Comparison of ENCODE assay signal across 17 cellular contexts in genomic region chr3:99783009-99783573, GRCh38. TPM values are rescaled to one million over a fixed set of nuclear protein-coding genes. Genes with fewer than 3 reads are reported as not detected.
DNase-seq lines count a peak whose midpoint lies in the region; ATAC-seq and TF ChIP-seq lines count a peak whose summit lies in the region.
"Had no signal": no experiment of that assay in that cellular context is flagged by ENCODE, and none has a peak within 500 bp of the region (broad histone marks: within the 10 kb centered on the region; RNA-seq: fewer than 3 reads in every experiment).

No MANE protein-coding gene starts in this region.

- in situ Hi-C loops in mammary epithelial cell (cut with MboI; ENCODE audit: low sequenced_read_pairs in 2 of 2), result no loop called here

- BruUV-seq in mammary epithelial cell (replicated peaks; lab: Mats Ljungman, UMichigan), result no TSS peak

- no peak overlapping the region for H3K9ac ChIP-seq in mammary epithelial cell (ENCODE audit: insufficient read depth, low read length)

- peaks cover 11% of the 10 kb centered on the region for H3K4me1 ChIP-seq in mammary epithelial cell (ENCODE audit: insufficient read depth, low read length)
- H3K4me1 ChIP-seq: vagina had no signal

- no peaks in the 10 kb centered on the region for H3K79me2 ChIP-seq in mammary epithelial cell (ENCODE audit: insufficient read depth, low read length)

- H3K36me3 Mint-ChIP-seq in activated T-helper 17 cell treated with anti-CD3 and anti-CD28 coated beads, Interleukin-2, amount 50 U/mL, for 72 hours (ENCODE audit: low read depth), result no peaks in the 10 kb centered on the region

- no peak overlapping the region for H3K4me3 Mint-ChIP-seq in activated T-helper 17 cell treated with anti-CD3 and anti-CD28 coated beads, Interleukin-2, amount 50 U/mL, for 72 hours
- H3K4me3 Mint-ChIP-seq: activated CD4-positive, alpha-beta memory T cell treated with anti-CD3 and anti-CD28 coated beads, Interleukin-2, amount 10 ng/mL, durations not matched to agents 7 days and 5 days had no signal

- intact Hi-C loops in mammary epithelial cell (cut with micrococcal nuclease), result no loop called here

- no peaks in the 10 kb centered on the region for H3K4me1 Mint-ChIP-seq in activated T-helper 17 cell treated with anti-CD3 and anti-CD28 coated beads, Interleukin-2, amount 50 U/mL, for 72 hours
- H3K4me1 Mint-ChIP-seq: activated CD4-positive, alpha-beta memory T cell treated with anti-CD3 and anti-CD28 coated beads, Interleukin-2, amount 10 ng/mL, durations not matched to agents 7 days and 5 days had no signal

- TF ChIP-seq CTCF in AG09309 (IDR thresholded peaks at IDR 0.05; ENCODE audit: control insufficient read depth, insufficient read depth, low read depth, low read length, missing control alignments) (no peak), mammary epithelial cell (conservative IDR thresholded peaks at IDR 0.05 in 1 of 2, IDR thresholded peaks at IDR 0.05 in 1 of 2; ENCODE audit: extremely low read depth in 1 of 2, insufficient read depth in 1 of 2, low read depth in 1 of 2, low read length in 2 of 2) (no peak)

- H3K9me3 Mint-ChIP-seq in activated T-helper 17 cell treated with anti-CD3 and anti-CD28 coated beads, Interleukin-2, amount 50 U/mL, for 72 hours, result no peaks in the 10 kb centered on the region
- H3K9me3 Mint-ChIP-seq: activated CD4-positive, alpha-beta memory T cell treated with anti-CD3 and anti-CD28 coated beads, Interleukin-2, amount 10 ng/mL, durations not matched to agents 7 days and 5 days had no signal

- H3K4me3 ChIP-seq in AG09309 (ENCODE audit: control insufficient read depth, low read depth, low read length) (no peak overlapping the region), mammary epithelial cell (replicated peaks in 1 of 3; ENCODE audit: insufficient read depth in 1 of 3, low read depth in 2 of 3, low read length in 3 of 3) (no peak overlapping the region)
- H3K4me3 ChIP-seq: vagina had no signal

- WGBS in mammary epithelial cell (ENCODE audit: low coverage, missing lambda C conversion rate), result 40% methylated on average over 5 of the region's 5 CpGs

- H3K36me3 ChIP-seq in mammary epithelial cell (ENCODE audit: insufficient read depth, low read length), result no peaks in the 10 kb centered on the region
- H3K36me3 ChIP-seq: vagina had no signal

- no peak overlapping the region for H2AFZ ChIP-seq in mammary epithelial cell (ENCODE audit: low read depth, low read length)

- H3K27ac ChIP-seq in mammary epithelial cell (ENCODE audit: insufficient read depth, low read depth, low read length), result no peak overlapping the region
- H3K27ac ChIP-seq: C4-2B, vagina had no signal

- H4K20me1 ChIP-seq in mammary epithelial cell (ENCODE audit: insufficient read depth, low read length), result no peaks in the 10 kb centered on the region

- no peak for ATAC-seq in activated T-helper 17 cell treated with anti-CD3 and anti-CD28 coated beads, Interleukin-2, amount 50 U/mL, for 72 hours (replicated peaks)
- no peak for ATAC-seq in GM18498 (IDR thresholded peaks at IDR 0.05; ENCODE audit: unreplicated experiment)
- ATAC-seq: left ventricle myocardium superior had no signal

- H3K27me3 ChIP-seq in mammary epithelial cell (ENCODE audit: insufficient read depth, low read length), result no peaks in the 10 kb centered on the region
- H3K27me3 ChIP-seq: vagina had no signal

- CTCF ChIA-PET in mammary epithelial cell (lab: Charles Lee; ENCODE audit: low non-redundant PET), result no interaction called here

- H3K27ac Mint-ChIP-seq in activated T-helper 17 cell treated with anti-CD3 and anti-CD28 coated beads, Interleukin-2, amount 50 U/mL, for 72 hours, result no peak overlapping the region
- H3K27ac Mint-ChIP-seq: activated CD4-positive, alpha-beta memory T cell treated with anti-CD3 and anti-CD28 coated beads, Interleukin-2, amount 10 ng/mL, durations not matched to agents 7 days and 5 days had no signal

- H3K9me3 ChIP-seq in mammary epithelial cell (replicated peaks; ENCODE audit: insufficient read depth, low read length), result no peaks in the 10 kb centered on the region
- H3K9me3 ChIP-seq: vagina had no signal

- peaks cover 22% of the 10 kb centered on the region for H3K27me3 Mint-ChIP-seq in activated T-helper 17 cell treated with anti-CD3 and anti-CD28 coated beads, Interleukin-2, amount 50 U/mL, for 72 hours

- peak; percentile 86 for DNase-seq in AG09309 (ENCODE audit: low read depth)
- peak; percentile 78 for DNase-seq in HT1080 (ENCODE audit: low read depth)
- DNase-seq in mammary epithelial cell, result peak; percentile 77
- peak; percentile 67 for DNase-seq in left kidney (ENCODE audit: low read depth, low spot score)
- DNase-seq in NK-92 treated with Interleukin-12 subunit alpha and Interleukin-12 subunit beta, amount 100 ng/mL, for 24 hours (lab: John Stamatoyannopoulos, UW), result no peak
- DNase-seq in dermis blood vessel endothelial cell, result no peak
- DNase-seq: activated CD4-positive, alpha-beta memory T cell treated with anti-CD3 and anti-CD28 coated beads, Interleukin-2, amount 10 ng/mL, durations not matched to agents 7 days and 5 days; activated naive CD4-positive, alpha-beta T cell treated with Interleukin-2 at 50 U/mL for 16 hours; glutamatergic neuron; KBM-7; left ventricle myocardium superior; NCI-H1694; T-helper 1 cell had no signal

- no peak overlapping the region for H3K4me2 ChIP-seq in mammary epithelial cell (ENCODE audit: insufficient read depth, low read depth, low read length)

- dilution Hi-C loops in mammary epithelial cell (cut with HindIII; ENCODE audit: low sequenced_read_pairs), result no loop called here

RNA-seq across cellular contexts. Expression of gene CMSS1, which starts 34.6 kb away (rescaled TPM):
- total RNA-seq in HT1080 (2014; rRNA removed; shearing (Covaris generic)), result 53.2 and 59.1 TPM in 2 replicates
- polyA plus RNA-seq in HT1080 (2015; cell fraction: cytosol; rRNA removed), result 59.4 and 62.0 TPM in 2 replicates
- polyA plus RNA-seq in HT1080 (2015; cell fraction: nucleus; rRNA removed), result 32.6 and 44.8 TPM in 2 replicates
- total RNA-seq in mammary epithelial cell (10 to 100 TPM; 20.8 to 55.3 TPM), dermis blood vessel endothelial cell (7.5 and 15.5 TPM in 2 replicates)
- polyA plus RNA-seq in mammary epithelial cell, result 24.7 TPM
- polyA minus RNA-seq in mammary epithelial cell, result 0.67 TPM
- total RNA-seq in activated T-helper 17 cell treated with anti-CD3 and anti-CD28 coated beads, Interleukin-2, amount 50 U/mL, for 72 hours, result 10 to 100 TPM; 29.8 to 67.4 TPM

Comparison
In these comparisons a context has a peak if more than half of its experiments do, and no peak if none do; other contexts are left out.
1. DNase-seq: peak in AG09309 (single experiment), HT1080 (single experiment), mammary epithelial cell (single experiment) and left kidney (single experiment); none in NK-92 treated with Interleukin-12 subunit alpha and Interleukin-12 subunit beta, amount 100 ng/mL, for 24 hours (single experiment) and dermis blood vessel endothelial cell (single experiment).